Comparison of ENCODE assay signal across 14 cellular contexts in genomic region chr17:77378318-77379064, GRCh38.
DNase-seq lines count a peak whose midpoint lies in the region; FAIRE-seq and TF ChIP-seq lines count a peak whose summit lies in the region.
"Had no signal": no experiment of that assay in that cellular context is flagged by ENCODE, and none has a peak within 500 bp of the region (broad histone marks: within the 10 kb centered on the region; RNA-seq: fewer than 3 reads in every experiment).

No MANE protein-coding gene starts in this region.

- FAIRE-seq in GM12891 (lab: Jason Lieb, UNC) = no peak
- FAIRE-seq: K562 had no signal

- peak overlapping the region; percentile 91 for H3K23ac ChIP-seq in neuronal stem cell (ENCODE audit: low read depth, low read length, poor library complexity)

- H2BK15ac ChIP-seq in neuronal stem cell (ENCODE audit: low read length) = peak overlapping the region; percentile 5

- H3K36me3 ChIP-seq in neuronal stem cell (replicated peaks in 1 of 2; ENCODE audit: control insufficient read depth in 2 of 2, insufficient read depth in 2 of 2, low read length in 2 of 2) = peaks cover under 1 to 2% of the 10 kb centered on the region in 2 donors

- H3K18ac ChIP-seq in neuronal stem cell (ENCODE audit: low read length) = peak overlapping the region; percentile 65

- H3K4ac ChIP-seq in neuronal stem cell (ENCODE audit: low read length) = peak overlapping the region; percentile 44

- no peak overlapping the region for H2BK120ac ChIP-seq in neuronal stem cell (ENCODE audit: low read depth, low read length)

- H3K9me3 ChIP-seq in neuronal stem cell (replicated peaks in 1 of 2; ENCODE audit: control insufficient read depth in 2 of 2, insufficient read depth in 1 of 2, low read depth in 1 of 2, low read length in 2 of 2) = no peaks in the 10 kb centered on the region

- in situ Hi-C loops in G401 (cut with HindIII; ENCODE audit: low sequenced_read_pairs) = no loop called here

- H2BK12ac ChIP-seq in neuronal stem cell (ENCODE audit: low read length) = peak overlapping the region; percentile 41

- no peak for TF ChIP-seq POLR2A in GM12891 (IDR thresholded peaks at IDR 0.05; ENCODE audit: low read depth, low read length)

- H3K27ac ChIP-seq in C4-2B (peak overlapping the region; percentile 46; the same call in 1 of the 2 replicates), neuronal stem cell (replicated peaks; ENCODE audit: low read length) (no peak overlapping the region)

- no peak overlapping the region for H3K4me2 ChIP-seq in neuronal stem cell (ENCODE audit: insufficient read depth, low read length, poor library complexity, severe bottlenecking)

- DNase-seq in G401 (ENCODE audit: low spot score) = peak; percentile 98
- DNase-seq in cerebellar cortex (ENCODE audit: low spot score) = peak; percentile 97
- DNase-seq in neuronal stem cell (ENCODE audit: low spot score) = no peak
- DNase-seq in NCI-H1417 treated with DMSO at 0.1 percent for 48 hours (lab: John Stamatoyannopoulos, UW) = no peak
- no peak for DNase-seq in iPS-NIHi7 (ENCODE audit: extremely low spot score)
- no peak for DNase-seq in GM12891 (ENCODE audit: insufficient read length, low spot score)
- DNase-seq: amniotic stem cell; GOT3; NCI-H1436; NCI-H748 treated with DMSO at 0.1 percent for 48 hours; stimulated activated CD4-positive, alpha-beta T cell treated with anti-CD3 and anti-CD28 coated beads, Interleukin-4, amount 100 ng/mL, for 1 hour; stimulated activated naive B cell treated with anti-CD40 and anti-IgM and Interleukin-4, amounts not matched to agents 10 μg/mL and 1 μg/mL and 100 μg/mL, for 72 hours had no signal

- H4K91ac ChIP-seq in neuronal stem cell (ENCODE audit: low read depth, low read length, poor library complexity) = peak overlapping the region; percentile 53

- H3K27me3 ChIP-seq in neuronal stem cell (ENCODE audit: control insufficient read depth in 3 of 3, insufficient read depth in 3 of 3, low read depth in 1 of 3, low read length in 3 of 3) = no peaks in the 10 kb centered on the region

- peak overlapping the region; percentile 88 for H2BK5ac ChIP-seq in neuronal stem cell (ENCODE audit: low read length)

- WGBS in neuronal stem cell (ENCODE audit: extremely low coverage in 2 of 2, insufficient read length in 2 of 2, insufficient replicate concordance in 1 of 2), 2 donors = no CpG with 5 or more reads among the region's 22 CpGs

- H4K8ac ChIP-seq in neuronal stem cell (ENCODE audit: low read depth, low read length) = peak overlapping the region; percentile 65

- no peak for TF ChIP-seq CTCF in C4-2B (conservative IDR thresholded peaks at IDR 0.05)

- peak overlapping the region; percentile 71 for H3K14ac ChIP-seq in neuronal stem cell (ENCODE audit: low read length)

- no peak overlapping the region for H2AFZ ChIP-seq in neuronal stem cell (ENCODE audit: low read length)

- peaks cover 52 to 69% of the 10 kb centered on the region in 2 donors for H3K4me1 ChIP-seq in neuronal stem cell (ENCODE audit: control insufficient read depth in 2 of 2, insufficient read depth in 1 of 2, low read depth in 1 of 2, low read length in 2 of 2)

- H3K79me1 ChIP-seq in neuronal stem cell (ENCODE audit: low read depth, low read length) = peaks cover 62% of the 10 kb centered on the region

- peak overlapping the region; percentile 91 for H2AK5ac ChIP-seq in neuronal stem cell (ENCODE audit: low read depth, low read length)

- H3K4me3 ChIP-seq in neuronal stem cell (ENCODE audit: low read length in 2 of 2) = no peak overlapping the region
- H3K4me3 ChIP-seq: K562 had no signal

- H3K9ac ChIP-seq in neuronal stem cell (ENCODE audit: low read depth, low read length, poor library complexity) = peak overlapping the region; percentile 37

TF ChIP-seq in GM12891, 5 proteins besides CTCF, POLR2A, EP300 and RAD21:
- TF ChIP-seq SPI1 (IDR thresholded peaks at IDR 0.05; ENCODE audit: low read depth, low read length) (no peak), TAF1 (IDR thresholded peaks at IDR 0.05; ENCODE audit: low read depth, low read length) (no peak), POLR2AphosphoS5 (IDR thresholded peaks at IDR 0.05; ENCODE audit: low read depth, low read length) (no peak), POU2F2 (IDR thresholded peaks at IDR 0.05; ENCODE audit: low read depth, low read length) (no peak), PAX5 (IDR thresholded peaks at IDR 0.05; ENCODE audit: insufficient read depth, low read length, severe bottlenecking) (no peak)
TF ChIP-seq in GM12891: peak in this region for 0.

Comparison
In these comparisons a context has a peak if more than half of its experiments do, and no peak if none do; other contexts are left out.
1. DNase-seq: peak in G401 (single experiment) and cerebellar cortex (single experiment); none in neuronal stem cell (single experiment), NCI-H1417 treated with DMSO at 0.1 percent for 48 hours (single experiment), iPS-NIHi7 (single experiment) and GM12891 (single experiment).